Comparison of ENCODE assay signal across 14 cellular contexts in the genomic region with DNA sequence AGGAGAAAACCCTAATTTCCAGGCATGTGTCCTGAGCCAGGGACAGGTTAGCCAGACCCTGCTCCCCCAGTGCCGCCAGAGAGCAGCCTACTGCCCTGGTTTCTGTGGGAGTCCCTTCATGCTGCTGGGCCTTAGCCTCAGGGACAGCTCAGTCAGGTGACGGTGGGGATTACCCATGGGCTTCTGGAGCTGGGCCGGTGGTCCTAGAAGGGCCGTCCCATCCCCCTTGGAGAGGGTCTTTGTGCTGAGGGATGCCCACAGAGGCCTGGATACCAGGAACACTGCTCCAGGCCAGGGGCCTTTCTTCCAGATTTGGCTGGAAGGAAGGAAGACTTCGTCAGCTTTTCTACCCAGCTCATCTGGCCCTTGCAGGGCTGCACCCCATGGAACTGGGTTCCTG.
DNase-seq lines count a peak whose midpoint lies in the region; ATAC-seq and TF ChIP-seq lines count a peak whose summit lies in the region.
"Had no signal": no experiment of that assay in that cellular context is flagged by ENCODE, and none has a peak within 500 bp of the region (broad histone marks: within the 10 kb centered on the region; RNA-seq: fewer than 3 reads in every experiment).

No MANE protein-coding gene starts in this region.

- peaks cover 6% of the 10 kb centered on the region for H3K4me1 Mint-ChIP-seq in activated T-helper 1 cell treated with anti-CD3 and anti-CD28 coated beads, Interleukin-12 subunit alpha, Interleukin-12 subunit beta, Interleukin-2, Interleukin-4 antibody, amounts not matched to agents 30 ng/mL and 10 ng/mL and 1 ng/mL, durations not matched to agents 14 hours and 24 hours and 36 hours (ENCODE audit: low read depth)
- no peaks in the 10 kb centered on the region for H3K4me1 Mint-ChIP-seq in chondrocyte (ENCODE audit: low read depth)
- H3K4me1 Mint-ChIP-seq: GM23338, neural crest cell had no signal

- no peak for ATAC-seq in heart left ventricle
- no peak for ATAC-seq in Right ventricle myocardium superior (ENCODE audit: poor library complexity)
- ATAC-seq: GM23338 had no signal

- no peaks in the 10 kb centered on the region for H3K36me3 Mint-ChIP-seq in activated T-helper 1 cell treated with anti-CD3 and anti-CD28 coated beads, Interleukin-12 subunit alpha, Interleukin-12 subunit beta, Interleukin-2, Interleukin-4 antibody, amounts not matched to agents 30 ng/mL and 10 ng/mL and 1 ng/mL, durations not matched to agents 14 hours and 24 hours and 36 hours (ENCODE audit: low read depth)
- H3K36me3 Mint-ChIP-seq in chondrocyte (ENCODE audit: low read depth), result no peaks in the 10 kb centered on the region

- H3K27ac ChIP-seq in heart left ventricle (peak overlapping the region in 4 of 12 donors; percentile 83 to 92 (median 90)), mucosa of rectum (ENCODE audit: low read depth in 2 of 2, low read length in 2 of 2) (no peak overlapping the region), tibial artery (peak overlapping the region; percentile 77 to 78)

- peak overlapping the region in 1 of 2 donors; percentile 74 for H3K9ac ChIP-seq in mucosa of rectum (ENCODE audit: low read depth in 1 of 2, low read length in 2 of 2)

- WGBS in heart left ventricle, 4 donors, result 70 to 81% (median 77%) methylated on average over 2 to 5 of the region's 5 CpGs

- intact Hi-C loops in heart left ventricle (cut with DNase I) (loop anchor here in 4 of 10 donors (2.0 to 10.0 kb wide), 4 partner anchors 26 to 388 kb away; partner anchors contain the start of genes ZNF727 (in 2 of the 4) and ZNF736 (in 1 of the 4)), Right ventricle myocardium superior (cut with DNase I) (no loop called here), tibial artery (cut with DNase I; ENCODE audit: low total_unique reads) (no loop called here)
- intact Hi-C loops in activated T-helper 1 cell treated with anti-CD3 and anti-CD28 coated beads, Interleukin-12 subunit alpha, Interleukin-12 subunit beta, Interleukin-2, Interleukin-4 antibody, amounts not matched to agents 30 ng/mL and 10 ng/mL and 1 ng/mL, durations not matched to agents 14 hours and 24 hours and 36 hours (cut with micrococcal nuclease), result loop anchor here (2.0 kb wide), 1 partner anchor 636 kb away; the partner anchor contains the start of gene ZNF680

- H3K27me3 ChIP-seq in heart left ventricle (peaks cover 0 to 6% (median 0%) of the 10 kb centered on the region in 9 donors), mucosa of rectum (ENCODE audit: control insufficient read depth in 2 of 2, insufficient read depth in 2 of 2, low read length in 2 of 2) (no peaks in the 10 kb centered on the region), tibial artery (peaks cover 0 to 6% of the 10 kb centered on the region in 2 donors)
- H3K27me3 ChIP-seq: ascending aorta had no signal

- H3K36me3 ChIP-seq in heart left ventricle (no peaks in the 10 kb centered on the region), mucosa of rectum (ENCODE audit: control insufficient read depth in 2 of 2, insufficient read depth in 2 of 2, low read length in 2 of 2) (no peaks in the 10 kb centered on the region), tibial artery (no peaks in the 10 kb centered on the region)
- H3K36me3 ChIP-seq: ascending aorta had no signal

- peaks cover 51% of the 10 kb centered on the region for H3K9me3 Mint-ChIP-seq in activated T-helper 1 cell treated with anti-CD3 and anti-CD28 coated beads, Interleukin-12 subunit alpha, Interleukin-12 subunit beta, Interleukin-2, Interleukin-4 antibody, amounts not matched to agents 30 ng/mL and 10 ng/mL and 1 ng/mL, durations not matched to agents 14 hours and 24 hours and 36 hours
- H3K9me3 Mint-ChIP-seq in chondrocyte (ENCODE audit: low read depth), result peaks cover 59% of the 10 kb centered on the region

- H3K27ac Mint-ChIP-seq in activated T-helper 1 cell treated with anti-CD3 and anti-CD28 coated beads, Interleukin-12 subunit alpha, Interleukin-12 subunit beta, Interleukin-2, Interleukin-4 antibody, amounts not matched to agents 30 ng/mL and 10 ng/mL and 1 ng/mL, durations not matched to agents 14 hours and 24 hours and 36 hours, result no peak overlapping the region
- H3K27ac Mint-ChIP-seq in chondrocyte (ENCODE audit: unreplicated experiment), result no peak overlapping the region
- H3K27ac Mint-ChIP-seq: GM23338 had no signal

- TF ChIP-seq CTCF in heart left ventricle (IDR thresholded peaks at IDR 0.05) (no peak), tibial artery (IDR thresholded peaks at IDR 0.05) (no peak), chondrocyte (IDR thresholded peaks at IDR 0.05) (no peak)

- H3K27me3 Mint-ChIP-seq in activated T-helper 1 cell treated with anti-CD3 and anti-CD28 coated beads, Interleukin-12 subunit alpha, Interleukin-12 subunit beta, Interleukin-2, Interleukin-4 antibody, amounts not matched to agents 30 ng/mL and 10 ng/mL and 1 ng/mL, durations not matched to agents 14 hours and 24 hours and 36 hours (ENCODE audit: insufficient read depth), result no peaks in the 10 kb centered on the region
- H3K27me3 Mint-ChIP-seq in chondrocyte (ENCODE audit: low read depth), result no peaks in the 10 kb centered on the region

- peak in 1 of 5 donors; percentile 23 for DNase-seq in heart left ventricle
- no peak for DNase-seq in Right ventricle myocardium superior
- DNase-seq in activated T-helper 1 cell treated with anti-CD3 and anti-CD28 coated beads, Interleukin-12 subunit alpha, Interleukin-12 subunit beta, Interleukin-2, Interleukin-4 antibody, amounts not matched to agents 30 ng/mL and 10 ng/mL and 1 ng/mL, durations not matched to agents 14 hours and 24 hours and 36 hours (ENCODE audit: low spot score), result no peak
- DNase-seq in tibial artery, result no peak
- no peak for DNase-seq in NCI-H2029 treated with DMSO at 0.1 percent for 48 hours (lab: John Stamatoyannopoulos, UW)
- DNase-seq in NCI-H2227 treated with DMSO at 0.1 percent for 48 hours (lab: John Stamatoyannopoulos, UW), result no peak
- no peak for DNase-seq in chondrocyte (ENCODE audit: low spot score)
- DNase-seq: effector CD4-positive, alpha-beta T cell; kidney glomerular epithelial cell; MM.1S had no signal

- H3K4me3 ChIP-seq in heart left ventricle (peak overlapping the region in 9 of 12 donors; percentile 60 to 86 (median 70)), mucosa of rectum (ENCODE audit: low read length in 2 of 2) (peak overlapping the region; percentile 83 to 97), tibial artery (peak overlapping the region; percentile 58 to 75)
- H3K4me3 ChIP-seq: GM23338 had no signal

- peaks cover 0 to 31% (median 0%) of the 10 kb centered on the region in 12 donors for H3K9me3 ChIP-seq in heart left ventricle
- peaks cover 0 to 2% of the 10 kb centered on the region in 2 donors for H3K9me3 ChIP-seq in mucosa of rectum (ENCODE audit: control insufficient read depth in 2 of 2, low read length in 2 of 2)
- peaks cover 0 to 10% (median 7%) of the 10 kb centered on the region in 3 donors for H3K9me3 ChIP-seq in tibial artery

- peaks cover 0 to 14% (median 4%) of the 10 kb centered on the region in 12 donors for H3K4me1 ChIP-seq in heart left ventricle
- H3K4me1 ChIP-seq in mucosa of rectum (ENCODE audit: control insufficient read depth in 2 of 2, insufficient read depth in 2 of 2, low read length in 2 of 2), result peaks cover 6% of the 10 kb centered on the region in 2 donors
- peaks cover 0 to 12% (median 7%) of the 10 kb centered on the region in 4 donors for H3K4me1 ChIP-seq in tibial artery
- H3K4me1 ChIP-seq: ascending aorta had no signal

- peak overlapping the region; percentile 89 for H3K4me3 Mint-ChIP-seq in activated T-helper 1 cell treated with anti-CD3 and anti-CD28 coated beads, Interleukin-12 subunit alpha, Interleukin-12 subunit beta, Interleukin-2, Interleukin-4 antibody, amounts not matched to agents 30 ng/mL and 10 ng/mL and 1 ng/mL, durations not matched to agents 14 hours and 24 hours and 36 hours
- H3K4me3 Mint-ChIP-seq in chondrocyte (ENCODE audit: unreplicated experiment), result no peak overlapping the region
- H3K4me3 Mint-ChIP-seq: GM23338, neural crest cell had no signal

- no peak for TF ChIP-seq POLR2A in heart left ventricle (IDR thresholded peaks at IDR 0.05)

Comparison
In these comparisons a context has a peak if more than half of its experiments do, and no peak if none do; other contexts are left out.
1. H3K27ac ChIP-seq: peak in tibial artery (2 of 2); none in mucosa of rectum (0 of 2).
2. Peak in every context shown above with its lines, with median percentiles within 50 percentile points of each other: H3K4me3 ChIP-seq.